1 cellular context compared by ENCODE assay signal in the genomic region with DNA sequence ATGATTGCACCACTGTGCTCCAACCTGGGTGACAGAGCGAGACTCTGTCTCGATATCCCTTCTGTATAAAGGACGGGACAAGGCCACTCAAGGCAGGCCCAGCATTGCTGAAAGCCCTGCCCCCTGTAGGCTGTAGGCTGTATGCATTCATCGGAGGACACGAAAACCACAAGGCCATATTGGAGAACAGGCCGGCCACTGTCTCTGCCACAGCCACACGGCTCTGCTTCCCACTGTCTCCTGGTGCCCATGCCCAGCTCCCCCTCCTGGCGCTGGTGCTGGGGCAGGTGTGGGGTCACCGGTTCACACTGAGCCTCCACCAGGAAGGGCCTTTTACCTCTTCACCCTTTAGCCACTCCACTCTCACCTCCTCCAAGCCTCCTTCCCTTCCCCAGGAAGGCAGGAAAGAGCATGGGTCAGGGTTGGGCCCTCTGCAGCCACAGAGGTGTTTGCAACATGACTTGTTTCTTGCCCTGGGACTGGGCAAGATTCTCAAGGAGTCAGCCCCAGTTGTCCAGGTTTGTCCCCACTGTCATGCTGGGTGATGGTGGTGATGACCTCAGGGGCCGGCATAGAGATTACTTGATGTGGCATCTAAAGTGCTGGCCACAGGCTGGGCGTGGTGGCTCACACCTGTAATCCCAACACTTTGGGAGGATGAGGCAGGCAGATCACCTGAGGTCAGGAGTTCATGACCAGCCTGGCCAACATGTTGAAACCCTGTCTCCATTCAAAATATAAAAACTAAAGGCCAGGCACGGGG.
TF ChIP-seq lines count a peak whose summit lies in the region.

No MANE protein-coding gene starts in this region.

TF ChIP-seq in SK-N-SH treated with all-trans-retinoic acid at 6 μM for 48 hours, 23 proteins besides CTCF, POLR2A, EP300 and RAD21 (continued from another document):
- TF ChIP-seq ZNF8 (CRISPR knock-in tag; IDR thresholded peaks at IDR 0.05) = no peak
- TF ChIP-seq ZNF565 (CRISPR knock-in tag; conservative IDR thresholded peaks at IDR 0.05; ENCODE audit: low read depth) = no peak
- TF ChIP-seq CSRNP3 (CRISPR knock-in tag; IDR thresholded peaks at IDR 0.05) = no peak
- no peak for TF ChIP-seq GLIS3 (CRISPR knock-in tag; IDR thresholded peaks at IDR 0.05)
- TF ChIP-seq ZC3H10 (CRISPR knock-in tag; IDR thresholded peaks at IDR 0.05) = no peak
- TF ChIP-seq ARNTL (CRISPR knock-in tag; IDR thresholded peaks at IDR 0.05; ENCODE audit: borderline replicate concordance, low read depth) = no peak
- no peak for TF ChIP-seq ESRRG (CRISPR knock-in tag; IDR thresholded peaks at IDR 0.05)
